1 cellular context compared by ENCODE assay signal in the genomic region with DNA sequence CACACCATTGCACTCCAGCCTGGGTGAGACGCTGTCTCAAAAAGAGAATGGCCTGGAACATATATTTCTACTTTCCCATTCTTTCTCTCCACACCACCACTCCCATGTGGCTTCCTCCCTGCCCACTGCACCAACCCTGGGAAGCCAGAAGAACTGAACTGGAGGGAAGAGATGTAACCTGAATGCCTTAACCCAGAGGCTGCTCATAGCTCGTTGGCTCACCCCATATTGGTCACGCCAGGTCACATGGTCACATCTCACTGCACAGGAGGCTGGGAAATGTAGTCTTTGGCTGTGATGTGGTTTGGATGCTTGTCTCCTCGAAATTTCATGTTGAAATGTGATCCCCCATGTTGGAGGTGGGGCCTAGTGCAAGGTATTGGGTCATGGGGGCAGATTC.
TF ChIP-seq lines count a peak whose summit lies in the region.

No MANE protein-coding gene starts in this region.

TF ChIP-seq in H1, 55 proteins besides CTCF, POLR2A, EP300 and RAD21:
- TF ChIP-seq MAX (IDR thresholded peaks at IDR 0.05) (no peak), USF2 (IDR thresholded peaks at IDR 0.05; ENCODE audit: low read length) (peak; percentile 88), CBX5 (IDR thresholded peaks at IDR 0.05; ENCODE audit: low read depth, low read length) (no peak), SP4 (IDR thresholded peaks at IDR 0.05; ENCODE audit: low read length) (no peak), JUN (IDR thresholded peaks at IDR 0.05; ENCODE audit: low read depth, low read length) (no peak), SIX5 (IDR thresholded peaks at IDR 0.05; ENCODE audit: low read depth, low read length) (peak; percentile 67), CREB1 (IDR thresholded peaks at IDR 0.05) (peak; percentile 50; the same call in 1 of the 2 replicates)
- TF ChIP-seq, protein P1, sequence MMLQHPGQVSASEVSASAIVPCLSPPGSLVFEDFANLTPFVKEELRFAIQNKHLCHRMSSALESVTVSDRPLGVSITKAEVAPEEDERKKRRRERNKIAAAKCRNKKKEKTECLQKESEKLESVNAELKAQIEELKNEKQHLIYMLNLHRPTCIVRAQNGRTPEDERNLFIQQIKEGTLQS (IDR thresholded peaks at IDR 0.05; ENCODE audit: insufficient read depth, low read depth, low read length) = peak; percentile 38; the same call in 1 of the 2 replicates
